ENCODE assay signal across 8 cellular contexts in genomic region chr6:1436334-1437306, GRCh38. TPM values are rescaled to one million over a fixed set of nuclear protein-coding genes. Genes with fewer than 3 reads are reported as not detected.
DNase-seq lines count a peak whose midpoint lies in the region; ATAC-seq and TF ChIP-seq lines count a peak whose summit lies in the region.

No MANE protein-coding gene starts in this region.

- no peak for TF ChIP-seq POLR2A in esophagus squamous epithelium (IDR thresholded peaks at IDR 0.05)
- TF ChIP-seq POLR2A in uterus (IDR thresholded peaks at IDR 0.05) = no peak

- no peaks in the 10 kb centered on the region for H3K36me3 Mint-ChIP-seq in activated CD4-positive, alpha-beta memory T cell treated with anti-CD3 and anti-CD28 coated beads for 36 hours
- H3K36me3 Mint-ChIP-seq in naive thymus-derived CD4-positive, alpha-beta T cell = no peaks in the 10 kb centered on the region

- CTCF ChIA-PET in HEK293 (lab: Yijun Ruan, JAX) = interaction anchor here (0.6 to 3.9 kb wide), 56 partner anchors 9 to 1281 kb away, joined by 3 to 31 read pairs (median 4); no protein-coding TSS in a partner anchor
- CTCF ChIA-PET in activated CD4-positive, alpha-beta memory T cell treated with anti-CD3 and anti-CD28 coated beads for 36 hours (lab: Charles Lee) = interaction anchor here (0.6 to 4.0 kb wide), 17 partner anchors 12 to 851 kb away, joined by 3 to 17 read pairs (median 3); no protein-coding TSS in a partner anchor
- CTCF ChIA-PET in naive thymus-derived CD4-positive, alpha-beta T cell (lab: Charles Lee) = interaction anchor here (0.7 to 1.0 kb wide), 4 partner anchors 9 to 859 kb away, joined by 3 to 5 read pairs (median 4); no protein-coding TSS in a partner anchor

- H3K27me3 Mint-ChIP-seq in activated CD4-positive, alpha-beta memory T cell treated with anti-CD3 and anti-CD28 coated beads for 36 hours = peaks cover 35% of the 10 kb centered on the region
- peaks cover 34 to 59% (median 47%) of the 10 kb centered on the region in 5 donors for H3K27me3 Mint-ChIP-seq in naive thymus-derived CD4-positive, alpha-beta T cell

- intact Hi-C loops in activated CD4-positive, alpha-beta memory T cell treated with anti-CD3 and anti-CD28 coated beads for 36 hours (cut with micrococcal nuclease) = loop anchor here (1.0 to 5.0 kb wide), 2 partner anchors 39 to 638 kb away; no protein-coding TSS in a partner anchor
- intact Hi-C loops in esophagus squamous epithelium (cut with DNase I) = no loop called here
- intact Hi-C loops in naive thymus-derived CD4-positive, alpha-beta T cell (cut with micrococcal nuclease) = loop anchor here (1.0 to 5.0 kb wide), 4 partner anchors 639 to 1249 kb away; no protein-coding TSS in a partner anchor
- intact Hi-C loops in uterus (cut with DNase I; ENCODE audit: low total_unique reads) = no loop called here

- H3K36me3 ChIP-seq in HEK293 (ENCODE audit: control insufficient read depth in 2 of 2, insufficient read depth in 1 of 2, low read length in 2 of 2) = no peaks in the 10 kb centered on the region
- H3K36me3 ChIP-seq in esophagus squamous epithelium = no peaks in the 10 kb centered on the region
- no peaks in the 10 kb centered on the region for H3K36me3 ChIP-seq in naive thymus-derived CD4-positive, alpha-beta T cell (ENCODE audit: control insufficient read depth in 2 of 3, insufficient read depth in 3 of 3, low read length in 3 of 3)
- no peaks in the 10 kb centered on the region for H3K36me3 ChIP-seq in uterus

- DNase-seq in DMS53 treated with DMSO at 0.1 percent for 48 hours (lab: John Stamatoyannopoulos, UW; ENCODE audit: unreplicated experiment) (peak; percentile 34), NCI-H526 treated with DMSO at 0.1 percent for 48 hours (lab: John Stamatoyannopoulos, UW) (peak; percentile 46), esophagus squamous epithelium (lab: John Stamatoyannopoulos, UW) (no peak), uterus (no peak)
- DNase-seq in activated CD4-positive, alpha-beta memory T cell treated with anti-CD3 and anti-CD28 coated beads for 36 hours = peak; percentile 32
- DNase-seq in naive thymus-derived CD4-positive, alpha-beta T cell = peak in 8 of 9 donors; percentile 24 to 66 (median 56)

- H3K4me3 ChIP-seq in HEK293 (ENCODE audit: low read depth, low read length) = no peak overlapping the region
- H3K4me3 ChIP-seq in esophagus squamous epithelium = no peak overlapping the region
- H3K4me3 ChIP-seq in naive thymus-derived CD4-positive, alpha-beta T cell (ENCODE audit: low read length) = no peak overlapping the region
- H3K4me3 ChIP-seq in uterus = no peak overlapping the region

- H3K4me1 ChIP-seq in HEK293 (ENCODE audit: control insufficient read depth, insufficient read depth, low read length) = peaks cover 4% of the 10 kb centered on the region
- no peaks in the 10 kb centered on the region for H3K4me1 ChIP-seq in esophagus squamous epithelium
- no peaks in the 10 kb centered on the region for H3K4me1 ChIP-seq in naive thymus-derived CD4-positive, alpha-beta T cell (ENCODE audit: control insufficient read depth in 2 of 2, insufficient read depth in 2 of 2, low read length in 2 of 2)
- no peaks in the 10 kb centered on the region for H3K4me1 ChIP-seq in uterus

- TF ChIP-seq CTCF in HEK293 (tag by site-specific recombination; IDR thresholded peaks at IDR 0.05) (peak; percentile 82), esophagus squamous epithelium (IDR thresholded peaks at IDR 0.05) (peak; percentile 62 to 86 (median 74)), uterus (IDR thresholded peaks at IDR 0.05) (peak; percentile 42 to 71 (median 56))

- ATAC-seq in naive thymus-derived CD4-positive, alpha-beta T cell = peak; percentile 83
- ATAC-seq in HG03108 (IDR thresholded peaks at IDR 0.05; ENCODE audit: unreplicated experiment) = no peak

- WGBS in esophagus squamous epithelium, 2 donors = 27 to 33% methylated on average over 16 to 18 of the region's 18 CpGs

- no peaks in the 10 kb centered on the region for H3K4me1 Mint-ChIP-seq in activated CD4-positive, alpha-beta memory T cell treated with anti-CD3 and anti-CD28 coated beads for 36 hours (ENCODE audit: low read depth)
- H3K4me1 Mint-ChIP-seq in naive thymus-derived CD4-positive, alpha-beta T cell = peaks cover 0 to 5% (median 0%) of the 10 kb centered on the region in 7 donors

- H3K27me3 ChIP-seq in esophagus squamous epithelium (peaks cover 0 to 42% (median 0%) of the 10 kb centered on the region in 4 donors), uterus (peaks cover 0 to 7% of the 10 kb centered on the region in 2 donors)
- no peaks in the 10 kb centered on the region for H3K27me3 ChIP-seq in naive thymus-derived CD4-positive, alpha-beta T cell (ENCODE audit: control insufficient read depth in 2 of 2, insufficient read depth in 2 of 2, low read length in 2 of 2)

- POLR2A ChIA-PET in HEK293 (lab: Yijun Ruan, JAX) = no interaction called here
- POLR2A ChIA-PET in activated CD4-positive, alpha-beta memory T cell treated with anti-CD3 and anti-CD28 coated beads for 36 hours (lab: Charles Lee) = no interaction called here
- POLR2A ChIA-PET in naive thymus-derived CD4-positive, alpha-beta T cell (lab: Charles Lee) = no interaction called here

- H3K9me3 Mint-ChIP-seq in activated CD4-positive, alpha-beta memory T cell treated with anti-CD3 and anti-CD28 coated beads for 36 hours = no peaks in the 10 kb centered on the region
- H3K9me3 Mint-ChIP-seq in naive thymus-derived CD4-positive, alpha-beta T cell = peaks cover 0 to 1% (median 0%) of the 10 kb centered on the region in 11 donors

- H3K27ac Mint-ChIP-seq in activated CD4-positive, alpha-beta memory T cell treated with anti-CD3 and anti-CD28 coated beads for 36 hours = no peak overlapping the region
- no peak overlapping the region for H3K27ac Mint-ChIP-seq in naive thymus-derived CD4-positive, alpha-beta T cell

- no peaks in the 10 kb centered on the region for H3K9me3 ChIP-seq in HEK293 (ENCODE audit: control insufficient read depth, insufficient read depth, low read depth, low read length)
- H3K9me3 ChIP-seq in esophagus squamous epithelium = no peaks in the 10 kb centered on the region
- no peaks in the 10 kb centered on the region for H3K9me3 ChIP-seq in naive thymus-derived CD4-positive, alpha-beta T cell (ENCODE audit: control insufficient read depth in 2 of 3, low read length in 3 of 3)
- H3K9me3 ChIP-seq in uterus = no peaks in the 10 kb centered on the region

- no peak overlapping the region for H3K27ac ChIP-seq in HEK293 (ENCODE audit: extremely low read depth, low read depth, low read length)
- no peak overlapping the region for H3K27ac ChIP-seq in esophagus squamous epithelium
- no peak overlapping the region for H3K27ac ChIP-seq in naive thymus-derived CD4-positive, alpha-beta T cell (ENCODE audit: low read depth, low read length)
- no peak overlapping the region for H3K27ac ChIP-seq in uterus

- no peak overlapping the region for H3K4me3 Mint-ChIP-seq in activated CD4-positive, alpha-beta memory T cell treated with anti-CD3 and anti-CD28 coated beads for 36 hours
- no peak overlapping the region for H3K4me3 Mint-ChIP-seq in naive thymus-derived CD4-positive, alpha-beta T cell

TF ChIP-seq in HEK293, 187 proteins besides CTCF, POLR2A, EP300 and RAD21 (continues in another document):
- TF ChIP-seq EGR2 (tag by site-specific recombination; IDR thresholded peaks at IDR 0.05; ENCODE audit: low read depth) (no peak), ZBTB44 (tag by site-specific recombination; IDR thresholded peaks at IDR 0.05) (no peak), ZBTB1 (tag by site-specific recombination; IDR thresholded peaks at IDR 0.05) (no peak), ZSCAN4 (tag by site-specific recombination; IDR thresholded peaks at IDR 0.05) (no peak), ZNF2 (tag by site-specific recombination; IDR thresholded peaks at IDR 0.05) (0 out of 2 replicates have a peak, but pooled peaks have one; percentile 56), HOXA7 (CRISPR knock-in tag; IDR thresholded peaks at IDR 0.05; ENCODE audit: borderline replicate concordance) (no peak), SP3 (tag by site-specific recombination; IDR thresholded peaks at IDR 0.05) (no peak), GLI4 (tag by site-specific recombination; IDR thresholded peaks at IDR 0.05) (no peak), ZNF654 (tag by site-specific recombination; IDR thresholded peaks at IDR 0.05; ENCODE audit: low read depth) (peak; percentile 96)

RNA-seq across cellular contexts. Expression of gene FOXF2, which starts 47.2 kb away (rescaled TPM):
- not detected for total RNA-seq in activated CD4-positive, alpha-beta memory T cell treated with anti-CD3 and anti-CD28 coated beads for 36 hours
- total RNA-seq in esophagus squamous epithelium (10 to 100 TPM in 1 of 4 donors, 1 to 10 TPM in 2, under 1 TPM in 1; 0.34 to 12.4 (median 4.0) TPM), uterus (not detected)
- not detected for total RNA-seq in naive thymus-derived CD4-positive, alpha-beta T cell
- polyA plus RNA-seq in naive thymus-derived CD4-positive, alpha-beta T cell = not detected

Comparison
In these comparisons a context has a peak if more than half of its experiments do, and no peak if none do; other contexts are left out.
1. DNase-seq: peak in DMS53 treated with DMSO at 0.1 percent for 48 hours (single experiment), NCI-H526 treated with DMSO at 0.1 percent for 48 hours (single experiment), activated CD4-positive, alpha-beta memory T cell treated with anti-CD3 and anti-CD28 coated beads for 36 hours (single experiment) and naive thymus-derived CD4-positive, alpha-beta T cell (8 of 9); none in esophagus squamous epithelium (single experiment) and uterus (0 of 2).
2. intact Hi-C loops: an anchor here in activated CD4-positive, alpha-beta memory T cell treated with anti-CD3 and anti-CD28 coated beads for 36 hours (1.0 to 5.0 kb wide) and naive thymus-derived CD4-positive, alpha-beta T cell (1.0 to 5.0 kb wide); none called in esophagus squamous epithelium and uterus.
3. Peak in every context shown above with its lines, with median percentiles within 50 percentile points of each other: CTCF ChIP-seq.